ENCODE assay signal across 14 cellular contexts in the genomic region with DNA sequence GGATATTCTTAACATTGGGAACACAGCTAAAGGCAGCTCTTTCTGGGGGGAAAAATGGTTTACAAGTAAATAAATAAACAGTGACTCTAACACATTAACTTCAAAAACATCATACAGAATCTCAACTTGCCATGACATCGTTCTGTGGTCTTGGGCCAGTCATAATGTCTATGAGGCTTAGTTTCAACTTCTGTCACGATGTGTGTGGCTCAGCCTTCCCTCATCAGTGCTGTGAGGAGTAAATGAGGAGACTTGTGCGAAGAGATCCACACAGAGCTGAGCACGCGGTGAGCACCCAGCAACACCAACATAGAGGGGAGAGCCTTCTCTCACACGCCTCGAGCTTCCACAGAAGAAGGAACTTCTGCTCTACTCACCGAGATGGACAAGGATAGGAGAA. TPM values are rescaled to one million over a fixed set of nuclear protein-coding genes. Genes with fewer than 3 reads are reported as not detected.
DNase-seq lines count a peak whose midpoint lies in the region; ATAC-seq and TF ChIP-seq lines count a peak whose summit lies in the region.
"Had no signal": no experiment of that assay in that cellular context is flagged by ENCODE, and none has a peak within 500 bp of the region (broad histone marks: within the 10 kb centered on the region; RNA-seq: fewer than 3 reads in every experiment).

No MANE protein-coding gene starts in this region.

- H3K27ac ChIP-seq in esophagus squamous epithelium = no peak overlapping the region

- no peak overlapping the region for H3K4me3 ChIP-seq in esophagus squamous epithelium

- WGBS in esophagus squamous epithelium, 2 donors = 76 to 91% methylated on average over 1 to 6 of the region's 8 CpGs

- TF ChIP-seq CTCF in esophagus squamous epithelium (IDR thresholded peaks at IDR 0.05) = no peak

- ATAC-seq in GM18519 (IDR thresholded peaks at IDR 0.05; ENCODE audit: low FRiP score, unreplicated experiment) (peak; percentile 79), GM19468 (IDR thresholded peaks at IDR 0.05; ENCODE audit: extremely low read depth, unreplicated experiment) (peak; percentile 61), HG03060 (IDR thresholded peaks at IDR 0.05; ENCODE audit: low read depth, unreplicated experiment) (peak; percentile 80)
- ATAC-seq: Panc1, WTC11 had no signal

- peaks cover 0 to 91% (median 4%) of the 10 kb centered on the region in 3 donors for H3K36me3 ChIP-seq in esophagus squamous epithelium

- no peaks in the 10 kb centered on the region for H3K9me3 ChIP-seq in esophagus squamous epithelium

- no peak for TF ChIP-seq POLR2A in esophagus squamous epithelium (IDR thresholded peaks at IDR 0.05)

- H3K27me3 ChIP-seq in esophagus squamous epithelium = no peaks in the 10 kb centered on the region

- no peaks in the 10 kb centered on the region for H3K4me1 ChIP-seq in esophagus squamous epithelium

- peak; percentile 58 to 69 for DNase-seq in activated T-cell treated with anti-CD3 and anti-CD28 coated beads, Interleukin-2, amount 50 U/mL, for 48 hours
- DNase-seq in AG20443 (ENCODE audit: low spot score) (no peak), posterior cingulate gyrus (no peak), RKO (ENCODE audit: low spot score) (no peak), esophagus squamous epithelium (lab: John Stamatoyannopoulos, UW) (no peak)
- DNase-seq: Calu3, H9, NCI-H1105 treated with DMSO at 0.1 percent for 48 hours had no signal

- intact Hi-C loops in posterior cingulate gyrus (cut with DNase I) = loop anchor here (10.0 kb wide), 1 partner anchor 358 kb away; no protein-coding TSS in a partner anchor
- intact Hi-C loops in esophagus squamous epithelium (cut with DNase I) = loop anchor here (5.0 kb wide), 1 partner anchor 51 kb away; a partner anchor contains a TSS

RNA-seq across cellular contexts. Expression of a gene that starts 49.0 kb away (rescaled TPM):
- 10 to 100 TPM in 1 of 4 donors, 1 to 10 TPM in 3; 1.7 to 17.4 (median 5.0) TPM for total RNA-seq in esophagus squamous epithelium

RNA-seq across cellular contexts. Expression of a gene that starts 56.4 kb away (rescaled TPM):
- under 1 TPM in 1 of 4 donors, not detected in 3; 0.38 TPM for total RNA-seq in esophagus squamous epithelium
- total RNA-seq: cardiac septum, H9 had no signal

Comparison
In these comparisons a context has a peak if more than half of its experiments do, and no peak if none do; other contexts are left out.
1. DNase-seq: peak in activated T-cell treated with anti-CD3 and anti-CD28 coated beads, Interleukin-2, amount 50 U/mL, for 48 hours (2 of 2); none in AG20443 (single experiment), posterior cingulate gyrus (0 of 10), RKO (single experiment) and esophagus squamous epithelium (single experiment).
2. Peak in every context shown above with its lines, with median percentiles within 50 percentile points of each other: ATAC-seq.